In the genomic region with DNA sequence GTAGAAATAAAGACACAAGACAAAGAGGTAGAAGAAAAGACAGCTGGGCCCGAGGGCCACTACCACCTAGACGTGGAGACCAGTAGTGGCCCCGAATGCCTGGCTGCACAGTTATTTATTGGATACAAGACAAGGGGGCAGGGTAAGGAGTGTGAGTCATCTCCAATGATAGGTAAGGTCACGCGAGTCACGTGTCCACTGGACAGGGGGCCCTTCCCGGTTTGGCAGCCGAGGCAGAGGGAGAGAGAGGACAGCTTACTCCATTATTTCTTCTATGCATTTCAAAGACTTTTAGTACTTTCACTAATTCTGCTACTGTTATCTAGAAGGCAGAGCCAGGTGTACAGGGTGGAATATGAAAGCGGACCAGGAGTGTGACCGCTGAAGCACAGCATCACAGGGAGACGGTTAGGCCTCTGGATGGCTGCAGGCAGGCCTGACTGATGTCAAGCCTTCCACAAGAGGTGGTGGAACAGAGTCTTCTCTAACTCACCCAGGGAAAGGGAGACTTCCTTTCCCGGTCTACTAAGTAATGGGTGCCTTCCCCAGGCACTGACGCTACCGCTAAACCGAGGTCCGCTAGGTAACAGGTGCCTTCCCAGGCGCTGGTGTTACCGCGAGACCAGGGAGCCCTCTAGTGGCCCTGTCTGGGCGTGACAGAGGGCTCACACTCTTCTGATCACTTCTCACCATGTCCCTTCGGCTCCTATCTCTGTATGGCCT, we compare ENCODE assay signal across 8 cellular contexts. TPM values are rescaled to one million over a fixed set of nuclear protein-coding genes. Genes with fewer than 3 reads are reported as not detected.
DNase-seq lines count a peak whose midpoint lies in the region; ATAC-seq and FAIRE-seq lines count a peak whose summit lies in the region.

No MANE protein-coding gene starts in this region.

- H3K27ac Mint-ChIP-seq in activated naive CD4-positive, alpha-beta T cell treated with anti-CD3 and anti-CD28 coated beads for 36 hours, result no peak overlapping the region

- H3K9me3 Mint-ChIP-seq in activated naive CD4-positive, alpha-beta T cell treated with anti-CD3 and anti-CD28 coated beads for 36 hours, result no peaks in the 10 kb centered on the region

- peak in 9 of 14 donors; percentile 10 to 37 (median 29) for DNase-seq in C1 segment of cervical spinal cord (lab: John Stamatoyannopoulos, UW)
- peak; percentile 40 for DNase-seq in GM19239 (ENCODE audit: insufficient read length, low spot score)
- peak; percentile 51 for DNase-seq in HuH-7 (ENCODE audit: low spot score)
- peak; percentile 59 for DNase-seq in SK-N-DZ (ENCODE audit: low spot score)
- DNase-seq in activated naive CD4-positive, alpha-beta T cell treated with anti-CD3 and anti-CD28 coated beads for 36 hours, result peak; percentile 88
- peak; percentile 80 for DNase-seq in left cardiac atrium
- peak; percentile 65 for DNase-seq in sciatic nerve (ENCODE audit: low spot score)
- DNase-seq in COLO829 (ENCODE audit: low spot score), result no peak

- H3K4me1 Mint-ChIP-seq in activated naive CD4-positive, alpha-beta T cell treated with anti-CD3 and anti-CD28 coated beads for 36 hours (ENCODE audit: low read depth), result peaks cover 8% of the 10 kb centered on the region

- intact Hi-C loops in activated naive CD4-positive, alpha-beta T cell treated with anti-CD3 and anti-CD28 coated beads for 36 hours (cut with micrococcal nuclease), result loop anchor here (1.0 to 5.0 kb wide), 5 partner anchors 45 to 348 kb away; partner anchors contain the start of genes LYAR, TMEM128 and ZBTB49
- intact Hi-C loops in left cardiac atrium (cut with DNase I) (loop anchor here (2.0 to 5.0 kb wide), 2 partner anchors 82 to 83 kb away; no protein-coding TSS in a partner anchor), sciatic nerve (cut with DNase I) (no loop called here)

- H3K27me3 Mint-ChIP-seq in activated naive CD4-positive, alpha-beta T cell treated with anti-CD3 and anti-CD28 coated beads for 36 hours (ENCODE audit: low read depth), result no peaks in the 10 kb centered on the region

- H3K4me3 Mint-ChIP-seq in activated naive CD4-positive, alpha-beta T cell treated with anti-CD3 and anti-CD28 coated beads for 36 hours, result no peak overlapping the region

- ATAC-seq in left cardiac atrium (peak; percentile 28 to 36), sciatic nerve (peak; percentile 42)

- CTCF ChIA-PET in activated naive CD4-positive, alpha-beta T cell treated with anti-CD3 and anti-CD28 coated beads for 36 hours (lab: Charles Lee), result interaction anchor here (2.3 to 3.6 kb wide), 2 partner anchors 75 to 83 kb away, joined by 8 to 15 read pairs; no protein-coding TSS in a partner anchor

- H3K36me3 Mint-ChIP-seq in activated naive CD4-positive, alpha-beta T cell treated with anti-CD3 and anti-CD28 coated beads for 36 hours (ENCODE audit: low read depth), result no peaks in the 10 kb centered on the region

- peak; percentile 76 for FAIRE-seq in GM19239 (lab: Jason Lieb, UNC)

RNA-seq across cellular contexts. Expression of gene ZBTB49, which starts 44.9 kb away (rescaled TPM):
- polyA plus RNA-seq in SK-N-DZ (2014; cell fraction: cytosol; rRNA removed), result 2.9 and 14.0 TPM in 2 replicates
- 5.2 and 5.8 TPM in 2 replicates for polyA plus RNA-seq in SK-N-DZ (2014; cell fraction: nucleus; rRNA removed)
- 1 to 10 TPM; 4.2 to 4.5 TPM for total RNA-seq in activated naive CD4-positive, alpha-beta T cell treated with anti-CD3 and anti-CD28 coated beads for 36 hours
- total RNA-seq in left cardiac atrium (1 to 10 TPM; 3.0 to 6.1 TPM), sciatic nerve (12.3 TPM)

RNA-seq across cellular contexts. Expression of gene LYAR, which starts 45.0 kb away (rescaled TPM):
- 28.7 and 32.0 TPM in 2 replicates for polyA plus RNA-seq in SK-N-DZ (2014; cell fraction: cytosol; rRNA removed)
- polyA plus RNA-seq in SK-N-DZ (2014; cell fraction: nucleus; rRNA removed), result 14.4 and 29.7 TPM in 2 replicates
- 10 to 100 TPM; 42.3 to 42.4 TPM for total RNA-seq in activated naive CD4-positive, alpha-beta T cell treated with anti-CD3 and anti-CD28 coated beads for 36 hours
- total RNA-seq in left cardiac atrium (10 to 100 TPM in 1 of 2 donors, 1 to 10 TPM in 1; 9.4 to 15.2 TPM), sciatic nerve (12.7 TPM)

RNA-seq across cellular contexts. Expression of gene NSG1, which starts 51.9 kb away (rescaled TPM):
- 64.8 and 69.7 TPM in 2 replicates for polyA plus RNA-seq in SK-N-DZ (2014; cell fraction: cytosol; rRNA removed)
- 33.7 and 37.8 TPM in 2 replicates for polyA plus RNA-seq in SK-N-DZ (2014; cell fraction: nucleus; rRNA removed)
- total RNA-seq in activated naive CD4-positive, alpha-beta T cell treated with anti-CD3 and anti-CD28 coated beads for 36 hours, result 1 to 10 TPM; 1.9 to 2.1 TPM
- total RNA-seq in left cardiac atrium (10 to 100 TPM; 10.1 to 16.8 TPM), sciatic nerve (12.2 TPM)
